In the genomic region with DNA sequence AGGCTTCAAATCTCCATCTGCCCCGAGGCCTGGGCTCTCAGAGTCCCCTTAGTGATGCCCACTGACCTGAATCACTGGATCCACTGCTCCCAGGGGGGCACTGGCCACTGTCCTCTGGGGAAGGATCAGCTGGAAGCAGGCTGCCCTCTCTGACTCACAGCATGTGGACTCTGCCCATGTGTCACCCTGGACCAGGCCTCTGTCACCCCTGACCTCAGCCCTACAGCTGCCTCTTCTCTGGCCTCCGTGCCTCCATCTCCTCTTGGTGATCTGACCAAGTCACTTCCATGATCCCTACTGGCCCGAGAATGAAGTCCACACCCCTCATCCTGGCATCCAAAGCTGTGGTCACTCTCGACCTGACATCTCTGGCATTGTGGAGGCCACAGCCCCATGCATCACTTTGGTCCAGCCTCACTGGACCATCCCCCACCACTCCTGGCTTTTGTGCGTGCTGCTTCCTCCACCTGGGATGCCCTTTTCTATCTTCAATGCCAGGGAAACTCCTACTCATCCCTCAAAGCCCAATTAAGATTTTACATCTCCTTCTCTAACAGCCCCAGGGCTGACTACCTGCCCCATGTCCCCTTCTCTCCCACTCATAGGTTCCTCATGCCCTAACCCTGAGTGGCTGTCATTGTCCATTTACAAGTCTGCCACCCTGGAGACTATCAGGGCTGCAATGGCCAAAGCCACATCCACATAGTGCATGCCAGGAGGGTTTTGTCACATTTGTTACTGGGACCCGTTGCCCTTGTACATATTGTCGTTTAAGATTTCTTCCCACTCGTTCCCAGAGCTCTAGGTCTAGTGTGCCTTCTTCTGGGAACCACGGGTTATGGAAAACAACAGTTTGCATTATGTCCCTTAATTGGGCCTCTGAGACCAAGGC, we compare ENCODE assay signal across 22 cellular contexts.
A peak's percentile ranks its signal among the peaks of the same experiment; 100 is the strongest.
DNase-seq lines count a peak whose midpoint lies in the region; ATAC-seq and TF ChIP-seq lines count a peak whose summit lies in the region.
"Had no signal": no experiment of that assay in that cellular context is flagged by ENCODE, and none has a peak within 500 bp of the region (broad histone marks: within the 10 kb centered on the region; RNA-seq: fewer than 3 reads in every experiment).

No MANE protein-coding gene starts in this region.

- TF ChIP-seq CTCF in SK-N-SH (IDR thresholded peaks at IDR 0.05) (no peak), colonic mucosa (IDR thresholded peaks at IDR 0.05) (no peak), osteoblast (IDR thresholded peaks at IDR 0.05; ENCODE audit: extremely low read depth, low read depth, low read length) (no peak)

- no peaks in the 10 kb centered on the region for H4K20me1 ChIP-seq in SK-N-SH (ENCODE audit: insufficient read depth)
- no peaks in the 10 kb centered on the region for H4K20me1 ChIP-seq in osteoblast (ENCODE audit: insufficient read depth, low read length)
- H4K20me1 ChIP-seq: BLaER1 had no signal

- no peak for TF ChIP-seq EP300 in SK-N-SH (IDR thresholded peaks at IDR 0.05; ENCODE audit: borderline replicate concordance in 1 of 2, low read depth in 1 of 2, low read length in 1 of 2)

- H3K36me3 Mint-ChIP-seq in activated CD4-positive, alpha-beta memory T cell treated with anti-CD3 and anti-CD28 coated beads for 36 hours, result no peaks in the 10 kb centered on the region

- POLR2A ChIA-PET in SK-N-SH (lab: Yijun Ruan, JAX), result no interaction called here
- POLR2A ChIA-PET in activated CD4-positive, alpha-beta memory T cell treated with anti-CD3 and anti-CD28 coated beads for 36 hours (lab: Charles Lee), result no interaction called here

- no peak for DNase-seq in SK-N-SH
- peak; percentile 16 for DNase-seq in colonic mucosa
- peak; percentile 37 for DNase-seq in islet precursor cell
- DNase-seq in osteoblast (ENCODE audit: insufficient read length, low spot score, missing footprints), result peak; percentile 73
- DNase-seq in NCI-H1417 treated with DMSO at 0.1 percent for 48 hours (lab: John Stamatoyannopoulos, UW), result no peak
- DNase-seq in NCI-H1694 (lab: John Stamatoyannopoulos, UW), result no peak
- no peak for DNase-seq in activated CD4-positive, alpha-beta memory T cell treated with anti-CD3 and anti-CD28 coated beads for 36 hours
- DNase-seq: ACHN; Caco-2; CD4-positive, alpha-beta T cell; DND-41; GM23248; Kasumi-1; NCI-H187; NCI-H446 had no signal

- H3K4me2 ChIP-seq in SK-N-SH (no peak overlapping the region), osteoblast (ENCODE audit: insufficient read depth, low read length) (no peak overlapping the region)
- H3K4me2 ChIP-seq: BLaER1 had no signal

- H3K79me2 ChIP-seq in SK-N-SH (ENCODE audit: insufficient read depth) (no peaks in the 10 kb centered on the region), osteoblast (ENCODE audit: insufficient read depth, low read length) (no peaks in the 10 kb centered on the region)

- no peaks in the 10 kb centered on the region for H3K4me1 Mint-ChIP-seq in activated CD4-positive, alpha-beta memory T cell treated with anti-CD3 and anti-CD28 coated beads for 36 hours (ENCODE audit: low read depth)

- H3K27ac ChIP-seq in SK-N-SH (ENCODE audit: low read depth in 2 of 2, low read length in 1 of 2) (no peak overlapping the region), colonic mucosa (no peak overlapping the region), osteoblast (ENCODE audit: low read depth, low read length) (no peak overlapping the region)
- H3K27ac ChIP-seq: 22Rv1, BLaER1, GM23248, SJSA1 had no signal

- no peaks in the 10 kb centered on the region for H3K27me3 ChIP-seq in SK-N-SH (ENCODE audit: insufficient read depth)
- H3K27me3 ChIP-seq in colonic mucosa, result no peaks in the 10 kb centered on the region
- H3K27me3 ChIP-seq in osteoblast (ENCODE audit: insufficient read depth, low read length), result no peaks in the 10 kb centered on the region
- H3K27me3 ChIP-seq: BLaER1, SJSA1 had no signal

- ATAC-seq in SK-N-SH treated with all-trans-retinoic acid at 6 μM for 48 hours, result no peak
- ATAC-seq: GM12878, HCT116, Right ventricle myocardium inferior had no signal

- H3K36me3 ChIP-seq in SK-N-SH (replicated peaks in 1 of 2; ENCODE audit: control insufficient read depth in 1 of 2, insufficient read depth in 2 of 2, low read length in 1 of 2) (no peaks in the 10 kb centered on the region), colonic mucosa (no peaks in the 10 kb centered on the region), osteoblast (ENCODE audit: insufficient read depth, low read length) (no peaks in the 10 kb centered on the region)
- H3K36me3 ChIP-seq: BLaER1, SJSA1 had no signal

- H3K4me3 ChIP-seq in SK-N-SH (ENCODE audit: low read depth in 2 of 2, low read length in 1 of 2) (no peak overlapping the region), colonic mucosa (no peak overlapping the region), osteoblast (ENCODE audit: insufficient read depth, low read length) (no peak overlapping the region)
- H3K4me3 ChIP-seq: BLaER1, GM12878, GM23248, SJSA1 had no signal

- H3K4me1 ChIP-seq in SK-N-SH (ENCODE audit: control insufficient read depth in 1 of 2, insufficient read depth in 2 of 2, low read depth in 1 of 2, low read length in 1 of 2), result peaks cover 0 to 8% of the 10 kb centered on the region in 2 experiments; a peak in 1 of 4 replicates
- H3K4me1 ChIP-seq in colonic mucosa, result no peaks in the 10 kb centered on the region
- H3K4me1 ChIP-seq in osteoblast (ENCODE audit: insufficient read depth, low read length), result no peaks in the 10 kb centered on the region
- H3K4me1 ChIP-seq: BLaER1, Caco-2 had no signal

- H2AFZ ChIP-seq in SK-N-SH (ENCODE audit: low read depth) (no peak overlapping the region), osteoblast (ENCODE audit: low read length) (no peak overlapping the region)
- H2AFZ ChIP-seq: GM23248 had no signal

- H3K27ac Mint-ChIP-seq in activated CD4-positive, alpha-beta memory T cell treated with anti-CD3 and anti-CD28 coated beads for 36 hours, result no peak overlapping the region
- H3K27ac Mint-ChIP-seq: CD4-positive, alpha-beta T cell had no signal

- intact Hi-C loops in colonic mucosa (cut with DNase I), result no loop called here
- intact Hi-C loops in activated CD4-positive, alpha-beta memory T cell treated with anti-CD3 and anti-CD28 coated beads for 36 hours (cut with micrococcal nuclease), result no loop called here

- CTCF ChIA-PET in SK-N-SH (lab: Yijun Ruan, JAX), result interaction anchor here (0.8 to 1.1 kb wide), 2 partner anchors 47 to 246 kb away, joined by 3 read pairs; no protein-coding TSS in a partner anchor
- CTCF ChIA-PET in activated CD4-positive, alpha-beta memory T cell treated with anti-CD3 and anti-CD28 coated beads for 36 hours (lab: Charles Lee), result no interaction called here

- H3F3A ChIP-seq in SK-N-SH (replicated peaks; ENCODE audit: insufficient read depth), result no peaks in the 10 kb centered on the region

- H3K9ac ChIP-seq in SK-N-SH (no peak overlapping the region), colonic mucosa (ENCODE audit: low read depth in 2 of 2, low read length in 2 of 2) (no peak overlapping the region)
- H3K9ac ChIP-seq: BLaER1, GM23248 had no signal

- no peak for TF ChIP-seq RAD21 in SK-N-SH (IDR thresholded peaks at IDR 0.05; ENCODE audit: low read length)

- H3K9me3 Mint-ChIP-seq in activated CD4-positive, alpha-beta memory T cell treated with anti-CD3 and anti-CD28 coated beads for 36 hours, result peaks cover 3% of the 10 kb centered on the region

- H3K9me2 ChIP-seq in SK-N-SH, result no peaks in the 10 kb centered on the region

- 26% methylated on average over 8 of the region's 9 CpGs for WGBS in SK-N-SH (ENCODE audit: low lambda C conversion rate)

- peaks cover 12% of the 10 kb centered on the region for H3K27me3 Mint-ChIP-seq in activated CD4-positive, alpha-beta memory T cell treated with anti-CD3 and anti-CD28 coated beads for 36 hours

- H3K9me3 ChIP-seq in SK-N-SH, result no peaks in the 10 kb centered on the region
- H3K9me3 ChIP-seq in colonic mucosa, result no peaks in the 10 kb centered on the region
- H3K9me3 ChIP-seq in osteoblast (ENCODE audit: low read depth, low read length), result no peaks in the 10 kb centered on the region
- H3K9me3 ChIP-seq: Caco-2, SJSA1 had no signal

- H3K4me3 Mint-ChIP-seq in activated CD4-positive, alpha-beta memory T cell treated with anti-CD3 and anti-CD28 coated beads for 36 hours, result no peak overlapping the region
- H3K4me3 Mint-ChIP-seq: CD4-positive, alpha-beta T cell had no signal

TF ChIP-seq in SK-N-SH treated with all-trans-retinoic acid at 6 μM for 48 hours, 23 proteins besides CTCF, POLR2A, EP300 and RAD21:
- TF ChIP-seq PPARA (CRISPR knock-in tag; IDR thresholded peaks at IDR 0.05; ENCODE audit: borderline replicate concordance) (no peak), ZFP3 (CRISPR knock-in tag; IDR thresholded peaks at IDR 0.05) (peak; percentile 85)
TF ChIP-seq in SK-N-SH treated with all-trans-retinoic acid at 6 μM for 48 hours: peak in this region for 1.

TF ChIP-seq in SK-N-SH, 30 proteins besides CTCF, POLR2A, EP300 and RAD21 (continues in another document):
- TF ChIP-seq EZH2phosphoT487 (IDR thresholded peaks at IDR 0.05; ENCODE audit: borderline replicate concordance, low read depth), result no peak
- TF ChIP-seq ELF1 (IDR thresholded peaks at IDR 0.05), result no peak
- TF ChIP-seq TAF1 (IDR thresholded peaks at IDR 0.05; ENCODE audit: borderline replicate concordance, low read depth, low read length), result no peak
- TF ChIP-seq, protein P1, sequence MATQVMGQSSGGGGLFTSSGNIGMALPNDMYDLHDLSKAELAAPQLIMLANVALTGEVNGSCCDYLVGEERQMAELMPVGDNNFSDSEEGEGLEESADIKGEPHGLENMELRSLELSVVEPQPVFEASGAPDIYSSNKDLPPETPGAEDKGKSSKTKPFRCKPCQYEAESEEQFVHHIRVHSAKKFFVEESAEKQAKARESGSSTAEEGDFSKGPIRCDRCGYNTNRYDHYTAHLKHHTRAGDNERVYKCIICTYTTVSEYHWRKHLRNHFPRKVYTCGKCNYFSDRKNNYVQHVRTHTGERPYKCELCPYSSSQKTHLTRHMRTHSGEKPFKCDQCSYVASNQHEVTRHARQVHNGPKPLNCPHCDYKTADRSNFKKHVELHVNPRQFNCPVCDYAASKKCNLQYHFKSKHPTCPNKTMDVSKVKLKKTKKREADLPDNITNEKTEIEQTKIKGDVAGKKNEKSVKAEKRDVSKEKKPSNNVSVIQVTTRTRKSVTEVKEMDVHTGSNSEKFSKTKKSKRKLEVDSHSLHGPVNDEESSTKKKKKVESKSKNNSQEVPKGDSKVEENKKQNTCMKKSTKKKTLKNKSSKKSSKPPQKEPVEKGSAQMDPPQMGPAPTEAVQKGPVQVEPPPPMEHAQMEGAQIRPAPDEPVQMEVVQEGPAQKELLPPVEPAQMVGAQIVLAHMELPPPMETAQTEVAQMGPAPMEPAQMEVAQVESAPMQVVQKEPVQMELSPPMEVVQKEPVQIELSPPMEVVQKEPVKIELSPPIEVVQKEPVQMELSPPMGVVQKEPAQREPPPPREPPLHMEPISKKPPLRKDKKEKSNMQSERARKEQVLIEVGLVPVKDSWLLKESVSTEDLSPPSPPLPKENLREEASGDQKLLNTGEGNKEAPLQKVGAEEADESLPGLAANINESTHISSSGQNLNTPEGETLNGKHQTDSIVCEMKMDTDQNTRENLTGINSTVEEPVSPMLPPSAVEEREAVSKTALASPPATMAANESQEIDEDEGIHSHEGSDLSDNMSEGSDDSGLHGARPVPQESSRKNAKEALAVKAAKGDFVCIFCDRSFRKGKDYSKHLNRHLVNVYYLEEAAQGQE (IDR thresholded peaks at IDR 0.05; ENCODE audit: low read depth, low read length), result no peak

Comparison
In these comparisons a context has a peak if more than half of its experiments do, and no peak if none do; other contexts are left out.
1. DNase-seq: peak in colonic mucosa (single experiment), islet precursor cell (single experiment) and osteoblast (single experiment); none in SK-N-SH (single experiment), NCI-H1417 treated with DMSO at 0.1 percent for 48 hours (single experiment), NCI-H1694 (single experiment) and activated CD4-positive, alpha-beta memory T cell treated with anti-CD3 and anti-CD28 coated beads for 36 hours (single experiment).